Comparison of ENCODE assay signal across 10 cellular contexts in the genomic region with DNA sequence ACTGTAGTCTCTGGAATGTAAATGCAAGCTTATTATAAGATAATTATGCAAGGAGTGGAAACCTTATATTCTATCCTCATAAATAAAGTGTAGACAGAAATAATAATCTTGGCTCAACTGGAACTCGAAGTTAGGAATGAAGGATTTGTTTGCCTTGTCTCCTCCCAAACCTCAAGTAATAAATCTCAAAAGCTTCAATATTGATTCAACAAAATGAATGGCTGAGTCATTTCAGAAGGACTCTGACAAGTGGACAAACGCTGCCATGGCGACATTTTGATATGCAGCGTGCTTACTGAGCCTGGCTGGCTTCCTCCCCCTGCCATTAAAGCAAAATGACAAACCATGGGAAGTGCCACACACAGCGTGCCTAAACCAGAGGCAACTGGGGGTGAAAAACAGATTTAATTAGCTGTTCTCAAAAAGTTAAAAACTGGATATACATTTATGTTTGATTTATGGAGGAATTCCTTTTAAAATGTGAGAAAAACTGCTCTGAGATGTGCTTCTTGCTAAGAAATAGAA. TPM values are rescaled to one million over a fixed set of nuclear protein-coding genes. Genes with fewer than 3 reads are reported as not detected.
DNase-seq lines count a peak whose midpoint lies in the region; ATAC-seq, FAIRE-seq and TF ChIP-seq lines count a peak whose summit lies in the region.
"Had no signal": no experiment of that assay in that cellular context is flagged by ENCODE, and none has a peak within 500 bp of the region (broad histone marks: within the 10 kb centered on the region; RNA-seq: fewer than 3 reads in every experiment).

No MANE protein-coding gene starts in this region.

- H2BK20ac ChIP-seq in H9 (ENCODE audit: low read depth, low read length, poor library complexity, severe bottlenecking) = no peak overlapping the region

- H3K27ac Mint-ChIP-seq in glutamatergic neuron (ENCODE audit: unreplicated experiment) = no peak overlapping the region
- no peak overlapping the region for H3K27ac Mint-ChIP-seq in H9
- H3K27ac Mint-ChIP-seq: T-helper 1 cell treated with Interleukin-12 subunit alpha and Interleukin-12 subunit beta and Interleukin-4 antibody, amounts not matched to agents 30 μg/mL and 1 μg/mL, for 36 hours had no signal

- no peaks in the 10 kb centered on the region for H3K36me3 ChIP-seq in ascending aorta

- H3K27ac ChIP-seq in H9 (ENCODE audit: insufficient read length, low read depth, low read length) (no peak overlapping the region), ascending aorta (no peak overlapping the region)

- no peak overlapping the region for H2BK120ac ChIP-seq in H9 (ENCODE audit: low read depth, low read length, poor library complexity, severe bottlenecking)

- no peaks in the 10 kb centered on the region for H3K9me3 ChIP-seq in H9 (ENCODE audit: control insufficient read depth, low read depth, low read length)
- no peaks in the 10 kb centered on the region for H3K9me3 ChIP-seq in ascending aorta

- H3K9me3 Mint-ChIP-seq in glutamatergic neuron (ENCODE audit: unreplicated experiment) = no peaks in the 10 kb centered on the region
- no peaks in the 10 kb centered on the region for H3K9me3 Mint-ChIP-seq in H9
- H3K9me3 Mint-ChIP-seq: T-helper 1 cell treated with Interleukin-12 subunit alpha and Interleukin-12 subunit beta and Interleukin-4 antibody, amounts not matched to agents 30 μg/mL and 1 μg/mL, for 36 hours had no signal

- H2BK5ac ChIP-seq in H9 (ENCODE audit: insufficient read length, low read length) = no peak overlapping the region

- no peaks in the 10 kb centered on the region for H3K23me2 ChIP-seq in H9 (ENCODE audit: insufficient read length, low read depth, low read length, poor library complexity, severe bottlenecking)

- H3K4me3 ChIP-seq in ascending aorta = no peak overlapping the region

- H2BK12ac ChIP-seq in H9 (ENCODE audit: insufficient read length, low read depth, low read length) = no peak overlapping the region

- no peak overlapping the region for H4K91ac ChIP-seq in H9 (ENCODE audit: insufficient read length, low read depth, low read length)

- no peak overlapping the region for H4K8ac ChIP-seq in H9 (replicated peaks; ENCODE audit: insufficient read length, low read depth, low read length)

- no peak overlapping the region for H3T11ph ChIP-seq in H9 (ENCODE audit: low read length)

- DNase-seq in Right ventricle myocardium superior (no peak), cardiac septum (ENCODE audit: low spot score) (no peak), NCI-H510A (lab: John Stamatoyannopoulos, UW) (peak; percentile 78), glutamatergic neuron (peak; percentile 19), urothelium cell line (ENCODE audit: low spot score) (peak; percentile 49), T-helper 9 cell (no peak), H9 (no peak), ascending aorta (ENCODE audit: low spot score in 2 of 2) (no peak)
- DNase-seq: effector memory CD4-positive, alpha-beta T cell had no signal

- H4K5ac ChIP-seq in H9 (ENCODE audit: insufficient read length, low read depth, low read length) = no peak overlapping the region

- no peak overlapping the region for H3K4me2 ChIP-seq in H9 (ENCODE audit: insufficient read depth, insufficient read length, low read length)

- H2BK15ac ChIP-seq in H9 (ENCODE audit: low read depth, low read length) = no peak overlapping the region

- H4K20me1 ChIP-seq in H9 (ENCODE audit: control insufficient read depth, insufficient read depth, insufficient read length) = no peaks in the 10 kb centered on the region

- H3K4me1 Mint-ChIP-seq in glutamatergic neuron (ENCODE audit: low read depth, unreplicated experiment) = no peaks in the 10 kb centered on the region
- H3K4me1 Mint-ChIP-seq in H9 = peaks cover 45 to 49% of the 10 kb centered on the region in 2 experiments

- no peaks in the 10 kb centered on the region for H3K27me3 ChIP-seq in H9 (ENCODE audit: insufficient read depth, low read length)
- no peaks in the 10 kb centered on the region for H3K27me3 ChIP-seq in ascending aorta

- H3K18ac ChIP-seq in H9 (ENCODE audit: insufficient read length, low read depth, low read length) = no peak overlapping the region

- H3K9ac ChIP-seq in H9 (ENCODE audit: extremely low read depth, insufficient read length, low read length) = no peak overlapping the region

- H3K27me3 Mint-ChIP-seq in glutamatergic neuron (ENCODE audit: unreplicated experiment) (no peaks in the 10 kb centered on the region), H9 (ENCODE audit: low read depth) (0 out of 2 replicates have a peak, but pooled peaks cover 2% of the 10 kb centered on the region)

- H3K23ac ChIP-seq in H9 (ENCODE audit: insufficient read length, low read depth, low read length) = no peak overlapping the region

- no peak overlapping the region for H3K4ac ChIP-seq in H9 (ENCODE audit: low read depth, low read length)

- no peak overlapping the region for H3K56ac ChIP-seq in H9 (ENCODE audit: insufficient read length, low read depth, low read length)

- H2AK5ac ChIP-seq in H9 (ENCODE audit: insufficient read length, low read length) = no peak overlapping the region

- no peak overlapping the region for H3K4me3 Mint-ChIP-seq in glutamatergic neuron (ENCODE audit: unreplicated experiment)
- H3K4me3 Mint-ChIP-seq in H9 = no peak overlapping the region
- H3K4me3 Mint-ChIP-seq: T-helper 1 cell treated with Interleukin-12 subunit alpha and Interleukin-12 subunit beta and Interleukin-4 antibody, amounts not matched to agents 30 μg/mL and 1 μg/mL, for 36 hours had no signal

- H3K4me1 ChIP-seq in H9 (ENCODE audit: insufficient read depth, low read length) (peaks cover 9% of the 10 kb centered on the region), ascending aorta (no peaks in the 10 kb centered on the region)

- no peaks in the 10 kb centered on the region for H3K36me3 Mint-ChIP-seq in glutamatergic neuron (ENCODE audit: unreplicated experiment)
- peaks cover 0 to 4% (median 0%) of the 10 kb centered on the region in 3 experiments; a peak in 2 of 7 replicates for H3K36me3 Mint-ChIP-seq in H9 (ENCODE audit: insufficient read depth in 1 of 3, low read depth in 3 of 3)

- intact Hi-C loops in Right ventricle myocardium superior (cut with DNase I) (no loop called here), cardiac septum (cut with DNase I) (no loop called here), ascending aorta (cut with DNase I) (no loop called here)

- WGBS in H9 (ENCODE audit: extremely low coverage, insufficient read length, low lambda C conversion rate) = no CpG with 5 or more reads among the region's 5 CpGs

- H3K79me2 ChIP-seq in H9 (ENCODE audit: insufficient read depth, low read length) = no peaks in the 10 kb centered on the region

- no peak overlapping the region for H2AFZ ChIP-seq in H9 (ENCODE audit: low read length)

- no peak overlapping the region for H3K14ac ChIP-seq in H9 (ENCODE audit: insufficient read depth, low read length)

- ATAC-seq in Right ventricle myocardium superior (ENCODE audit: poor library complexity) = peak; percentile 77

- no peaks in the 10 kb centered on the region for H3K79me1 ChIP-seq in H9 (ENCODE audit: insufficient read depth, low read depth, low read length, poor library complexity, severe bottlenecking)

- no peak for FAIRE-seq in urothelium cell line (lab: Jason Lieb, UNC)

- TF ChIP-seq CTCF in glutamatergic neuron (IDR thresholded peaks at IDR 0.05; ENCODE audit: partially characterized antibody, unreplicated experiment) (no peak), H9 (conservative IDR thresholded peaks at IDR 0.05) (no peak), ascending aorta (IDR thresholded peaks at IDR 0.05) (no peak)

RNA-seq across cellular contexts. Expression of a gene that starts 10.5 kb away (rescaled TPM):
- total RNA-seq in Right ventricle myocardium superior (not detected), cardiac septum (0.19 TPM), glutamatergic neuron (ENCODE audit: unreplicated experiment) (18.2 TPM), H9 (2021) (55.4 and 64.8 TPM in 2 replicates), ascending aorta (6.9 TPM)

RNA-seq across cellular contexts. Expression of a gene that starts 18.7 kb away (rescaled TPM):
- total RNA-seq in Right ventricle myocardium superior (18.0 TPM), cardiac septum (14.8 TPM), glutamatergic neuron (ENCODE audit: unreplicated experiment) (7.8 TPM), H9 (2021) (14.0 and 16.5 TPM in 2 replicates), ascending aorta (4.0 TPM)

Comparison
In these comparisons a context has a peak if more than half of its experiments do, and no peak if none do; other contexts are left out.
1. DNase-seq: peak in NCI-H510A (single experiment), glutamatergic neuron (single experiment) and urothelium cell line (single experiment); none in Right ventricle myocardium superior (single experiment), cardiac septum (single experiment), T-helper 9 cell (single experiment), H9 (single experiment) and ascending aorta (0 of 2).